1 cellular context compared by ENCODE assay signal in genomic region chr5:124741711-124742496, GRCh38.
A peak's percentile ranks its signal among the peaks of the same experiment; 100 is the strongest.
TF ChIP-seq lines count a peak whose summit lies in the region.

No MANE protein-coding gene starts in this region.

TF ChIP-seq in HEK293, 187 proteins besides CTCF, POLR2A, EP300 and RAD21 (continued from another document and continues in another):
- peak; percentile 97 for TF ChIP-seq PRDM6 (tag by site-specific recombination; IDR thresholded peaks at IDR 0.05)
- peak; percentile 64 for TF ChIP-seq SP2 (tag by site-specific recombination; IDR thresholded peaks at IDR 0.05)
- no peak for TF ChIP-seq ZNF585B (tag by site-specific recombination; IDR thresholded peaks at IDR 0.05)
- peak; percentile 95 for TF ChIP-seq ZNF843 (tag by site-specific recombination; IDR thresholded peaks at IDR 0.05)
- peak; percentile 14; the same call in 1 of the 2 replicates for TF ChIP-seq ZNF146 (tag by site-specific recombination; IDR thresholded peaks at IDR 0.05)
- TF ChIP-seq ZNF341 (tag by site-specific recombination; IDR thresholded peaks at IDR 0.05; ENCODE audit: low read depth): peak; percentile 31
- peak; percentile 83 for TF ChIP-seq ZNF629 (tag by site-specific recombination; IDR thresholded peaks at IDR 0.05)
- TF ChIP-seq ZNF10 (tag by site-specific recombination; IDR thresholded peaks at IDR 0.05): peak; percentile 80; the same call in 1 of the 2 replicates
- no peak for TF ChIP-seq EGR2 (tag by site-specific recombination; IDR thresholded peaks at IDR 0.05; ENCODE audit: low read depth)
- TF ChIP-seq ZNF398 (tag by site-specific recombination; IDR thresholded peaks at IDR 0.05): no peak
- TF ChIP-seq HIC1 (tag by site-specific recombination; IDR thresholded peaks at IDR 0.05): peak; percentile 51
- TF ChIP-seq PRDM10 (tag by site-specific recombination; IDR thresholded peaks at IDR 0.05): peak; percentile 50
- no peak for TF ChIP-seq ZNF391 (tag by site-specific recombination; IDR thresholded peaks at IDR 0.05; ENCODE audit: borderline replicate concordance, low read depth)
- TF ChIP-seq ZNF335 (tag by site-specific recombination; conservative IDR thresholded peaks at IDR 0.05): 0 out of 2 replicates have a peak, but pooled peaks have one; percentile 18
- no peak for TF ChIP-seq ZNF548 (tag by site-specific recombination; IDR thresholded peaks at IDR 0.05)
- 0 out of 2 replicates have a peak, but pooled peaks have one; percentile 17 for TF ChIP-seq ZNF2 (tag by site-specific recombination; IDR thresholded peaks at IDR 0.05)
- peak; percentile 76 for TF ChIP-seq ZNF18 (tag by site-specific recombination; IDR thresholded peaks at IDR 0.05)
- peak; percentile 91 for TF ChIP-seq GFI1B (tag by site-specific recombination; IDR thresholded peaks at IDR 0.05)
- TF ChIP-seq MYNN (tag by site-specific recombination; IDR thresholded peaks at IDR 0.05; ENCODE audit: borderline replicate concordance): peak; percentile 50; the same call in 1 of the 2 replicates
- TF ChIP-seq SP3 (tag by site-specific recombination; IDR thresholded peaks at IDR 0.05): peak; percentile 57
- no peak for TF ChIP-seq MEIS1 (CRISPR knock-in tag; IDR thresholded peaks at IDR 0.05; ENCODE audit: borderline replicate concordance)
- peak; percentile 75 for TF ChIP-seq PRDM4 (tag by site-specific recombination; IDR thresholded peaks at IDR 0.05)
- TF ChIP-seq SCRT2 (tag by site-specific recombination; IDR thresholded peaks at IDR 0.05): peak; percentile 94
- peak; percentile 84 for TF ChIP-seq ZNF366 (tag by site-specific recombination; conservative IDR thresholded peaks at IDR 0.05)
- 0 out of 2 replicates have a peak, but pooled peaks have one; percentile 23 for TF ChIP-seq TRIM28 (IDR thresholded peaks at IDR 0.05; ENCODE audit: borderline replicate concordance, low read length)
- TF ChIP-seq KLF9 (tag by site-specific recombination; IDR thresholded peaks at IDR 0.05; ENCODE audit: low read depth): 0 out of 2 replicates have a peak, but pooled peaks have one; percentile 21
- TF ChIP-seq WT1 (tag by site-specific recombination; IDR thresholded peaks at IDR 0.05): peak; percentile 100
- TF ChIP-seq ZNF530 (tag by site-specific recombination; IDR thresholded peaks at IDR 0.05; ENCODE audit: low read depth): no peak
- TF ChIP-seq IKZF3 (tag by site-specific recombination; IDR thresholded peaks at IDR 0.05): peak; percentile 95
- TF ChIP-seq ZNF449 (tag by site-specific recombination; IDR thresholded peaks at IDR 0.05): peak; percentile 91
- TF ChIP-seq ZNF660 (tag by site-specific recombination; IDR thresholded peaks at IDR 0.05): no peak; the same call in 1 of the 2 replicates
- TF ChIP-seq KLF10 (tag by site-specific recombination; IDR thresholded peaks at IDR 0.05): peak; percentile 94
- TF ChIP-seq PRDM2 (tag by site-specific recombination; IDR thresholded peaks at IDR 0.05; ENCODE audit: borderline replicate concordance): no peak
- TF ChIP-seq ZNF558 (tag by site-specific recombination; IDR thresholded peaks at IDR 0.05): 0 out of 2 replicates have a peak, but pooled peaks have one; percentile 26
